ENCODE assay signal across 11 cellular contexts in the genomic region with DNA sequence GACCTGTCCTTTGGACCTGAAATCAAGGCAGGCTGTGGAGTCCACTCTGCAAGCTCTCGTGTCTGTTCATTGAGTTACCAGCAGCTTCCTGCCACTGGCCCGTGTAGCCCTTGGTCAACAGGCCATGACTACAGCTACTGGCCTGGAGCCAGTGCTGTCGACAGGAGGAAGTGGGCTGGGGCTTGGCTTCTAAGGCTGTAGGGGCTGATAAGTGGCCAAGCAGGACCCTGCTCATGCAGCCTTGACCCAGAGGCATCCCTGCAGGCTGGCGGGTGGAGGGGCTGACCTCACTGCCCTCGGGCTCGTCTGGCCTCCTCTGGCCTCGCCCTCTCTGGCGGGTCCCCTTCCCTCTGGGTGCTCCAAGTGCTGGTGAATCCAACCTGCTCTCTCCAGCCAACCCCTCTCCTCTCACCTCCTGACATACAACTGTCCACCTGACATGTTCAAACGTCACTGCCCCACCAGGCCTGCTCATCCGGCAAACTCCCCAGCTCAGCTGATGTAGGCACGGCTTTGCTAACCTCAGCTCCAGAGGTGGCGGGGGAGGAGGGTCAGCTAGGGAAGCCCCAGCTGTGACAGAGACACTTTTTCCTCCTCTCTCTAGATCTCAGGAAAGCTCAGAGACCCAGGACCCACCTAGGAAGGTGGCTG.
DNase-seq lines count a peak whose midpoint lies in the region; ATAC-seq and TF ChIP-seq lines count a peak whose summit lies in the region.
"Had no signal": no experiment of that assay in that cellular context is flagged by ENCODE, and none has a peak within 500 bp of the region (broad histone marks: within the 10 kb centered on the region; RNA-seq: fewer than 3 reads in every experiment).

No MANE protein-coding gene starts in this region.

- DNase-seq in ascending aorta (ENCODE audit: low spot score in 2 of 2) (peak; percentile 43 to 87), kidney glomerular epithelial cell (lab: John Stamatoyannopoulos, UW) (peak; percentile 63), NCI-H1694 treated with DMSO at 0.1 percent for 48 hours (lab: John Stamatoyannopoulos, UW) (no peak)
- DNase-seq: effector memory CD8-positive, alpha-beta T cell; NCI-H510A treated with DMSO at 0.1 percent for 48 hours had no signal

- ATAC-seq in GM21619 (IDR thresholded peaks at IDR 0.05; ENCODE audit: unreplicated experiment): peak; percentile 53
- no peak for ATAC-seq in HG03439 (IDR thresholded peaks at IDR 0.05; ENCODE audit: unreplicated experiment)
- no peak for ATAC-seq in HG03108 (IDR thresholded peaks at IDR 0.05; ENCODE audit: unreplicated experiment)
- ATAC-seq in HG02678 (IDR thresholded peaks at IDR 0.05; ENCODE audit: unreplicated experiment): no peak
- ATAC-seq: effector memory CD8-positive, alpha-beta T cell had no signal

- H3K4me3 ChIP-seq in ascending aorta (peak overlapping the region in 1 of 2 donors; percentile 67), subcutaneous abdominal adipose tissue (ENCODE audit: low read depth in 1 of 5, low read length in 5 of 5) (peak overlapping the region in 3 of 5 donors; percentile 23 to 65 (median 39))

- no peaks in the 10 kb centered on the region for H3K9me3 ChIP-seq in ascending aorta
- no peaks in the 10 kb centered on the region for H3K9me3 ChIP-seq in subcutaneous abdominal adipose tissue (ENCODE audit: control insufficient read depth in 5 of 5, low read length in 5 of 5)
- H3K9me3 ChIP-seq: neutrophil had no signal

- H3K4me1 ChIP-seq in ascending aorta (peaks cover 6 to 45% of the 10 kb centered on the region in 2 donors), subcutaneous abdominal adipose tissue (ENCODE audit: control insufficient read depth in 5 of 5, insufficient read depth in 5 of 5, low read length in 5 of 5) (peaks cover 7 to 62% (median 49%) of the 10 kb centered on the region in 5 donors)

- H3K27ac ChIP-seq in ascending aorta: peak overlapping the region; percentile 90 to 94
- peak overlapping the region; percentile 84 for H3K27ac ChIP-seq in subcutaneous abdominal adipose tissue (ENCODE audit: low read depth, low read length)
- H3K27ac ChIP-seq: neutrophil had no signal

- no peak for TF ChIP-seq CTCF in ascending aorta (IDR thresholded peaks at IDR 0.05)

- H3K36me3 ChIP-seq in ascending aorta (no peaks in the 10 kb centered on the region), subcutaneous abdominal adipose tissue (ENCODE audit: control insufficient read depth in 5 of 5, insufficient read depth in 5 of 5, low read length in 5 of 5) (no peaks in the 10 kb centered on the region)
- H3K36me3 ChIP-seq: neutrophil had no signal

- H3K27me3 ChIP-seq in ascending aorta (no peaks in the 10 kb centered on the region), subcutaneous abdominal adipose tissue (ENCODE audit: control insufficient read depth in 5 of 5, insufficient read depth in 4 of 5, low read length in 5 of 5) (no peaks in the 10 kb centered on the region)
- H3K27me3 ChIP-seq: neutrophil had no signal

- intact Hi-C loops in ascending aorta (cut with DNase I): loop anchor here (5.0 kb wide), 1 partner anchor 169 kb away; no protein-coding TSS in a partner anchor

- H3K9ac ChIP-seq in subcutaneous abdominal adipose tissue (ENCODE audit: low read length in 5 of 5): peak overlapping the region in 2 of 5 donors; percentile 8 to 35
